In genomic region chr3:81500039-81500438, GRCh38 we compare ENCODE assay signal across 18 cellular contexts.
DNase-seq lines count a peak whose midpoint lies in the region; ATAC-seq and TF ChIP-seq lines count a peak whose summit lies in the region.
"Had no signal": no experiment of that assay in that cellular context is flagged by ENCODE, and none has a peak within 500 bp of the region (broad histone marks: within the 10 kb centered on the region; RNA-seq: fewer than 3 reads in every experiment).

No MANE protein-coding gene starts in this region.

- H3K36me3 ChIP-seq in psoas muscle (ENCODE audit: insufficient read depth in 1 of 2, low read depth in 1 of 2) (peaks cover 8 to 58% of the 10 kb centered on the region in 2 donors), Caco-2 (ENCODE audit: control insufficient read depth, insufficient read depth, low read length) (no peaks in the 10 kb centered on the region)

- H3K27ac ChIP-seq in psoas muscle, result no peak overlapping the region
- H3K27ac ChIP-seq: esophagus squamous epithelium, parathyroid adenoma had no signal

- CTCF ChIA-PET in Caco-2 (lab: Charles Lee), result no interaction called here

- TF ChIP-seq CTCF in psoas muscle (IDR thresholded peaks at IDR 0.05) (no peak), Caco-2 (IDR thresholded peaks at IDR 0.05; ENCODE audit: insufficient read depth in 1 of 2, low read depth in 1 of 2, low read length in 1 of 2, severe bottlenecking in 1 of 2, unreplicated experiment in 1 of 2) (no peak)

- POLR2A ChIA-PET in Caco-2 (lab: Charles Lee), result no interaction called here

- H3K27me3 ChIP-seq in psoas muscle (ENCODE audit: insufficient read depth in 3 of 3, low read length in 2 of 3), result no peaks in the 10 kb centered on the region
- H3K27me3 ChIP-seq in Caco-2 (replicated peaks; ENCODE audit: control insufficient read depth, insufficient read depth, low read length), result no peaks in the 10 kb centered on the region
- H3K27me3 ChIP-seq: esophagus squamous epithelium had no signal

- H3K36me3 Mint-ChIP-seq in Caco-2 (ENCODE audit: insufficient read depth, unreplicated experiment), result no peaks in the 10 kb centered on the region
- H3K36me3 Mint-ChIP-seq: WTC11 had no signal

- H3K4me3 Mint-ChIP-seq in Caco-2 (ENCODE audit: unreplicated experiment), result no peak overlapping the region
- H3K4me3 Mint-ChIP-seq: brain; stimulated activated naive CD8-positive, alpha-beta T cell treated with anti-CD3 and anti-CD28 coated beads, Interleukin-15, Interleukin-2, amounts not matched to agents 100 ng/mL and 50 ng/mL, for 24 hours; WTC11 had no signal

- BruUV-seq in Caco-2 (replicated peaks; lab: Mats Ljungman, UMichigan), result no TSS peak

- H3K4me1 ChIP-seq in psoas muscle (no peaks in the 10 kb centered on the region), Caco-2 (peaks cover 9% of the 10 kb centered on the region)
- H3K4me1 ChIP-seq: esophagus squamous epithelium had no signal

- intact Hi-C loops in psoas muscle (cut with DNase I), result no loop called here
- intact Hi-C loops in Caco-2 (cut with micrococcal nuclease; ENCODE audit: unreplicated experiment), result no loop called here

- H3K4me3 ChIP-seq in psoas muscle (no peak overlapping the region), Caco-2 (ENCODE audit: low read depth, low read length) (no peak overlapping the region)
- H3K4me3 ChIP-seq: esophagus squamous epithelium, smooth muscle cell had no signal

- no peak overlapping the region for H3K27ac Mint-ChIP-seq in Caco-2 (ENCODE audit: unreplicated experiment)
- H3K27ac Mint-ChIP-seq: brain; stimulated activated naive CD8-positive, alpha-beta T cell treated with anti-CD3 and anti-CD28 coated beads, Interleukin-15, Interleukin-2, amounts not matched to agents 100 ng/mL and 50 ng/mL, for 24 hours; WTC11 had no signal

- WGBS in psoas muscle, 3 donors, result 96 to 100% (median 100%) methylated on average over 1 of the region's 1 CpG

- DNase-seq in psoas muscle, result no peak
- no peak for DNase-seq in stimulated activated CD4-positive, alpha-beta T cell treated with anti-CD3 and anti-CD28 coated beads, Interleukin-2, amount 100 ng/mL, for 48 hours
- no peak for DNase-seq in activated effector memory CD4-positive, alpha-beta T cell treated with Interleukin-2 at 50 U/mL for 16 hours
- DNase-seq in Caco-2, result no peak
- DNase-seq: esophagus squamous epithelium, GF-D8, MM.1S, NCI-H2081, RPMI8226 had no signal

- H3K9me3 Mint-ChIP-seq in Caco-2 (ENCODE audit: unreplicated experiment), result peaks cover 10% of the 10 kb centered on the region
- H3K9me3 Mint-ChIP-seq: stimulated activated naive CD8-positive, alpha-beta T cell treated with anti-CD3 and anti-CD28 coated beads, Interleukin-15, Interleukin-2, amounts not matched to agents 100 ng/mL and 50 ng/mL, for 24 hours had no signal

- no peaks in the 10 kb centered on the region for H3K27me3 Mint-ChIP-seq in Caco-2 (ENCODE audit: insufficient read depth, unreplicated experiment)
- H3K27me3 Mint-ChIP-seq: stimulated activated naive CD8-positive, alpha-beta T cell treated with anti-CD3 and anti-CD28 coated beads, Interleukin-15, Interleukin-2, amounts not matched to agents 100 ng/mL and 50 ng/mL, for 24 hours had no signal

- H3K9me3 ChIP-seq in psoas muscle, result no peaks in the 10 kb centered on the region
- H3K9me3 ChIP-seq in Caco-2, result no peaks in the 10 kb centered on the region
- H3K9me3 ChIP-seq: esophagus squamous epithelium had no signal

- ATAC-seq in GM18517 (IDR thresholded peaks at IDR 0.05; ENCODE audit: unreplicated experiment) (peak; percentile 72), GM19467 (IDR thresholded peaks at IDR 0.05; ENCODE audit: unreplicated experiment) (peak; percentile 80), HG02852 (IDR thresholded peaks at IDR 0.05; ENCODE audit: unreplicated experiment) (peak; percentile 97), HG03432 (IDR thresholded peaks at IDR 0.05; ENCODE audit: unreplicated experiment) (peak; percentile 82), psoas muscle (no peak)
- ATAC-seq: WTC11 had no signal

- H3K4me1 Mint-ChIP-seq in Caco-2 (ENCODE audit: low read depth, unreplicated experiment), result no peaks in the 10 kb centered on the region
- H3K4me1 Mint-ChIP-seq: brain, WTC11 had no signal

Comparison
In these comparisons a context has a peak if more than half of its experiments do, and no peak if none do; other contexts are left out.
1. ATAC-seq: peak in GM18517 (single experiment), GM19467 (single experiment), HG02852 (single experiment) and HG03432 (single experiment); none in psoas muscle (0 of 4).